14 cellular contexts compared by ENCODE assay signal in the genomic region with DNA sequence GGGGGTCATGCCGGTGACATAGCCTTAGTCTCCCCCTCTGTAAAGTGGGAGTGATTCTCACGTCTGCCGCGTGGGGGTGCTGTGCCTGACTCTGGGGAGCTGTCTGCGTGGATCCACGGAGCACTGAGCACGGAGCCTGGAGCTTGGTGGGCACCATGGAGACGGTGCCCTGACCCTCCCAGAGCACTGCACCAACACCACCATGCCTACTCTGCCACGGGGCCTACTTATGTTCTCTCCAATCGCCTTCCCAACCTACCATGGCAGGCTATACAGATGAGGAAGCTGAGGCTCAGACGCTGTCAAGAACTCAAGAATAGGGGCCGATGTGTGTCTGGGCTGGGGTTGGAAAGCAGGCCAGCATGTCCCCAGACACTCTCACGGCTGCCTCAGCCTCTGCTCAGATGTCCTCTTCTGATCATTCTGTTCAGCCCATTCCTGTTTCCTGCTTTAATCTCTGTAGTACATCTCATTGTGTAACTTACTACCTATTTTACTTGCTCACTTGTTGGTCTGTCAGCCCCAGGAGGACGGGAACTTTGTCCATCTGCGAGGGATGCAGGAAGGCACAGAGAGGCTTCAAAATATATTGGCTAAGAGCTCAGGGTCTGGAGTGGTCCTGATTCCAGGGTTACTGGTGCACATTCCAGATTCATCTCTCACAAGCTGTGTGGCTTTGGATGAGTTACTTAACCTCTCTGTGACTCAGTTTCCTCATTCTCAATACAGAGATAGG.
A peak's percentile ranks its signal among the peaks of the same experiment; 100 is the strongest.
DNase-seq lines count a peak whose midpoint lies in the region; ATAC-seq and TF ChIP-seq lines count a peak whose summit lies in the region.
"Had no signal": no experiment of that assay in that cellular context is flagged by ENCODE, and none has a peak within 500 bp of the region (broad histone marks: within the 10 kb centered on the region; RNA-seq: fewer than 3 reads in every experiment).

No MANE protein-coding gene starts in this region.

- H2BK15ac ChIP-seq in mesenchymal stem cell (ENCODE audit: low read depth, poor library complexity, severe bottlenecking) = peak overlapping the region; percentile 13

- H3K36me3 ChIP-seq in DND-41 (ENCODE audit: insufficient read depth, low read length) (no peaks in the 10 kb centered on the region), Loucy (ENCODE audit: insufficient read depth, low read length) (no peaks in the 10 kb centered on the region), mesenchymal stem cell (ENCODE audit: control insufficient read depth in 1 of 2, insufficient read depth in 2 of 2, low read depth in 1 of 2, low read length in 2 of 2) (no peaks in the 10 kb centered on the region)

- H3F3A ChIP-seq in Loucy (ENCODE audit: low read depth) = peaks cover 17% of the 10 kb centered on the region; the same call in 1 of the 2 replicates

- no peak overlapping the region for H2AK5ac ChIP-seq in mesenchymal stem cell (ENCODE audit: low read length, severe bottlenecking)

- no peaks in the 10 kb centered on the region for H3K9me2 ChIP-seq in Loucy (replicated peaks; ENCODE audit: low read depth, low read length)

- no peak overlapping the region for H3K18ac ChIP-seq in mesenchymal stem cell (ENCODE audit: low read depth in 1 of 2, low read length in 2 of 2)

- H3K4ac ChIP-seq in mesenchymal stem cell (ENCODE audit: low read depth in 1 of 2, low read length in 2 of 2) = no peak overlapping the region

- peak; percentile 3 for DNase-seq in DND-41
- DNase-seq in mesenchymal stem cell = no peak
- DNase-seq in posterior vena cava (ENCODE audit: low spot score) = peak; percentile 62
- no peak for DNase-seq in foreskin melanocyte
- DNase-seq in hypothalamus (lab: John Stamatoyannopoulos, UW) = no peak
- DNase-seq: C1 segment of cervical spinal cord, DMS 273 treated with DMSO at 0.1 percent for 48 hours, GF-D8, NCI-H1436 treated with DMSO at 0.1 percent for 48 hours, NCI-H2029 treated with DMSO at 0.1 percent for 48 hours, NCI-H2171 treated with DMSO at 0.1 percent for 48 hours, NCI-H446 treated with DMSO at 0.1 percent for 48 hours had no signal

- H2AFZ ChIP-seq in DND-41 (ENCODE audit: low read depth, low read length) = no peak overlapping the region
- H2AFZ ChIP-seq in Loucy (ENCODE audit: low read length) = no peak overlapping the region
- no peak overlapping the region for H2AFZ ChIP-seq in mesenchymal stem cell (ENCODE audit: low read depth, low read length)

- no peak overlapping the region for H2BK12ac ChIP-seq in mesenchymal stem cell (ENCODE audit: low read length in 2 of 2)

- H2BK120ac ChIP-seq in mesenchymal stem cell (ENCODE audit: low read depth, low read length) = no peak overlapping the region

- no peaks in the 10 kb centered on the region for H3K79me2 ChIP-seq in DND-41 (ENCODE audit: insufficient read depth, low read length)
- peaks cover 42% of the 10 kb centered on the region for H3K79me2 ChIP-seq in Loucy (ENCODE audit: insufficient read depth, low read length)

- peaks cover 31% of the 10 kb centered on the region for H3K4me1 ChIP-seq in DND-41 (ENCODE audit: insufficient read depth, low read length)
- H3K4me1 ChIP-seq in Loucy (ENCODE audit: insufficient read depth, low read length, poor library complexity, severe bottlenecking) = peaks cover 61% of the 10 kb centered on the region
- H3K4me1 ChIP-seq in mesenchymal stem cell (ENCODE audit: control insufficient read depth, insufficient read depth, low read depth, low read length) = peaks cover 4% of the 10 kb centered on the region

- H3K79me1 ChIP-seq in mesenchymal stem cell (replicated peaks; ENCODE audit: low read length, poor library complexity, severe bottlenecking) = no peaks in the 10 kb centered on the region

- H3K23ac ChIP-seq in mesenchymal stem cell (ENCODE audit: low read length in 2 of 2) = no peak overlapping the region

- H3K27ac ChIP-seq in DND-41 (ENCODE audit: low read length) (no peak overlapping the region), mesenchymal stem cell (ENCODE audit: low read length, poor library complexity, severe bottlenecking) (no peak overlapping the region)

- H3K14ac ChIP-seq in mesenchymal stem cell (ENCODE audit: low read length in 2 of 2) = no peak overlapping the region

- TF ChIP-seq CTCF in DND-41 (IDR thresholded peaks at IDR 0.05; ENCODE audit: borderline replicate concordance, extremely low read depth, low read length, poor library complexity, severe bottlenecking) (no peak), Loucy (conservative IDR thresholded peaks at IDR 0.05; ENCODE audit: low read length) (no peak)

- 88% methylated on average over 15 of the region's 15 CpGs for WGBS in mesenchymal stem cell

- ATAC-seq in DND-41 (ENCODE audit: insufficient read depth, low read depth) (no peak), GM19328 (IDR thresholded peaks at IDR 0.05; ENCODE audit: unreplicated experiment) (no peak)

- no peaks in the 10 kb centered on the region for H3K27me3 ChIP-seq in DND-41 (ENCODE audit: insufficient read depth, low read length, poor library complexity)
- no peaks in the 10 kb centered on the region for H3K27me3 ChIP-seq in Loucy (ENCODE audit: insufficient read depth, low read length, poor library complexity, severe bottlenecking)
- peaks cover 12 to 19% of the 10 kb centered on the region in 2 experiments for H3K27me3 ChIP-seq in mesenchymal stem cell (ENCODE audit: control insufficient read depth in 1 of 2, insufficient read depth in 1 of 2, low read length in 2 of 2)

- H3K4me2 ChIP-seq in DND-41 (ENCODE audit: insufficient read depth, low read length) (no peak overlapping the region), Loucy (ENCODE audit: low read depth, low read length, poor library complexity, severe bottlenecking) (peak overlapping the region; percentile 92), mesenchymal stem cell (ENCODE audit: low read length, poor library complexity, severe bottlenecking) (no peak overlapping the region)

- H3K9ac ChIP-seq in DND-41 (ENCODE audit: low read depth, low read length) (no peak overlapping the region), Loucy (ENCODE audit: low read depth, low read length, poor library complexity, severe bottlenecking) (peak overlapping the region; percentile 83), mesenchymal stem cell (ENCODE audit: low read length) (no peak overlapping the region)

- intact Hi-C loops in posterior vena cava (cut with DNase I) = no loop called here

- no peak overlapping the region for H4K8ac ChIP-seq in mesenchymal stem cell (ENCODE audit: low read length)

- H4K91ac ChIP-seq in mesenchymal stem cell (ENCODE audit: low read length) = no peak overlapping the region

- H3K9me3 ChIP-seq in DND-41 (ENCODE audit: insufficient read depth, low read length, severe bottlenecking) = no peaks in the 10 kb centered on the region
- 0 out of 2 replicates have a peak, but pooled peaks cover under 1% of the 10 kb centered on the region for H3K9me3 ChIP-seq in Loucy (ENCODE audit: insufficient read depth, low read depth, low read length)
- H3K9me3 ChIP-seq in mesenchymal stem cell (ENCODE audit: control insufficient read depth, low read length) = peaks cover under 1% of the 10 kb centered on the region

- H4K20me1 ChIP-seq in DND-41 (ENCODE audit: insufficient read depth, low read length) = no peaks in the 10 kb centered on the region
- no peaks in the 10 kb centered on the region for H4K20me1 ChIP-seq in Loucy (ENCODE audit: insufficient read depth, low read length, poor library complexity, severe bottlenecking)

- no peak overlapping the region for H2BK5ac ChIP-seq in mesenchymal stem cell (ENCODE audit: low read depth, low read length, poor library complexity, severe bottlenecking)

- H3K4me3 ChIP-seq in DND-41 (ENCODE audit: low read depth in 1 of 2, low read length in 2 of 2) (no peak overlapping the region), Loucy (ENCODE audit: low read length, poor library complexity, severe bottlenecking) (peak overlapping the region; percentile 74), mesenchymal stem cell (ENCODE audit: insufficient read depth in 1 of 2, low read depth in 1 of 2, low read length in 2 of 2) (no peak overlapping the region)

Comparison
In these comparisons a context has a peak if more than half of its experiments do, and no peak if none do; other contexts are left out.
1. DNase-seq: peak in DND-41 (single experiment) and posterior vena cava (single experiment); none in mesenchymal stem cell (single experiment), foreskin melanocyte (single experiment) and hypothalamus (0 of 51).